Comparison of ENCODE assay signal across 8 cellular contexts in the genomic region with DNA sequence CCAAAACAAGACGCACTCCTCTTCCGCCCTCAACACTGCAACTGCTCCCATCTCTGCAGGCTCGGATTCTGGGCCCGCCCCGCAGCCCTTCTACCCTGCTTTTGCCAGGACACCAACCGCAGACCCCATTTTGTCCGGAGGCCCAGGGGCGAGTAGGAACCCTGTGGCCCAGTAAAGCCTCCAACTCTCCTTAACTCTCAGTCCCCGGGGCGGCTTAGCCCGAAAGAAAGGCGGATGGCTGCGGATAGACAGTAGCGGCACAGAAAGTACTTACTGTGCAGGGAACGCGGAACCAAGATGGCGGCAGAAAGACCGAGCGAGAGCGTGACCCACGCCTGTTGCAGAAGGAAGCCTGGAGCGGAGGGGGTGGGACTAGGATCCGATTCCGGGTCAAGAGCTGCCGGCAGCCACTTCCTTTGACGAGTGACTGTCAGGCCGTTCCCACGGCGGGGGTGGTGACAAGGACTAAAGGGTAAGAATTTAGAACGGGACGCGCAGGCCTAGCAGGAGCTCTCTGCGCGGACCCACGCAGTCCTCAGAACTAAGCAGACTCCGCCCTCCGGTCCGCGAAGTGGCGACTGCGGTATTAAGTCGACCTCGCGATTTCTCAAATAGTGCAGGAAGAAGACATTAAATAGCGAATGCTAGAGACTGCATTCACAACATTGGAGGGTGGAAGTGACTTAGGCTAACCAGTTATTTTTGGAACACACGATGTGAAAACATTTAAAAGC. TPM values are rescaled to one million over a fixed set of nuclear protein-coding genes. Genes with fewer than 3 reads are reported as not detected.
DNase-seq lines count a peak whose midpoint lies in the region; ATAC-seq and TF ChIP-seq lines count a peak whose summit lies in the region.

TSS of gene NACA (minus strand) at position 311 of the 734 bp plus-strand sequence. CDS start 778 bp downstream, outside the sequence.

- H3K4me3 ChIP-seq in kidney epithelial cell (ENCODE audit: low read depth, low read length) = peak within 1 kb of the TSS; percentile 92

- no peak for TF ChIP-seq CTCF in chondrocyte (IDR thresholded peaks at IDR 0.05)
- no peak for TF ChIP-seq CTCF in kidney epithelial cell (IDR thresholded peaks at IDR 0.05; ENCODE audit: insufficient read depth, low read length, poor library complexity, severe bottlenecking)

- peak within 1 kb of the TSS; percentile 97 for H3K27ac Mint-ChIP-seq in chondrocyte (ENCODE audit: unreplicated experiment)

- peaks cover 10% of the 10 kb centered on the region for H3K36me3 Mint-ChIP-seq in chondrocyte (ENCODE audit: low read depth)

- H3K9me3 Mint-ChIP-seq in chondrocyte (ENCODE audit: low read depth) = no peaks in the 10 kb centered on the region

- peaks cover 47% of the 10 kb centered on the region for H3K4me1 Mint-ChIP-seq in chondrocyte (ENCODE audit: low read depth)

- peak; percentile 91 for ATAC-seq in HG03439 (IDR thresholded peaks at IDR 0.05; ENCODE audit: unreplicated experiment)

- TF ChIP-seq POLR2A in GM19193 (IDR thresholded peaks at IDR 0.05; ENCODE audit: extremely low read depth, insufficient read depth, insufficient read length) = peak; percentile 97

- peak within 1 kb of the TSS; percentile 98 for H3K4me3 Mint-ChIP-seq in chondrocyte (ENCODE audit: unreplicated experiment)

- DNase-seq in AML-193 (lab: John Stamatoyannopoulos, UW) = peak; percentile 98
- peak; percentile 97 for DNase-seq in NCI-H510A treated with DMSO at 0.1 percent for 48 hours (lab: John Stamatoyannopoulos, UW)
- peak; percentile 96 to 98 for DNase-seq in activated CD4-positive, alpha-beta T cell treated with anti-CD3 and anti-CD28 coated beads for 24 hours (ENCODE audit: low read depth in 2 of 2)
- peak; percentile 100 for DNase-seq in chondrocyte (ENCODE audit: low spot score)
- DNase-seq in kidney epithelial cell (ENCODE audit: low read depth) = peak; percentile 92
- peak; percentile 98 to 99 for DNase-seq in stimulated activated CD4-positive, alpha-beta T cell treated with anti-CD3 and anti-CD28 coated beads, Interleukin-15, amount 100 ng/mL, for 48 hours (ENCODE audit: low read depth in 2 of 2)

- H3K27me3 Mint-ChIP-seq in chondrocyte (ENCODE audit: low read depth) = no peaks in the 10 kb centered on the region

- H3K36me3 ChIP-seq in kidney epithelial cell (ENCODE audit: control insufficient read depth, insufficient read depth, low read length) = peaks cover 2% of the 10 kb centered on the region

- H3K27me3 ChIP-seq in kidney epithelial cell (ENCODE audit: control insufficient read depth, insufficient read depth, low read length) = no peaks in the 10 kb centered on the region

RNA-seq across cellular contexts. Expression of gene NACA, which starts in this region (rescaled TPM):
- total RNA-seq in chondrocyte (483 to 537 TPM (median 513 TPM) in 3 replicates), kidney epithelial cell (1,136 and 1,207 TPM in 2 replicates)

Comparison
In these comparisons a context has a peak if more than half of its experiments do, and no peak if none do; other contexts are left out.
1. Peak in every context shown above with its lines: DNase-seq, ATAC-seq and H3K4me3 ChIP-seq.